Comparison of ENCODE assay signal across 1 cellular context in the genomic region with DNA sequence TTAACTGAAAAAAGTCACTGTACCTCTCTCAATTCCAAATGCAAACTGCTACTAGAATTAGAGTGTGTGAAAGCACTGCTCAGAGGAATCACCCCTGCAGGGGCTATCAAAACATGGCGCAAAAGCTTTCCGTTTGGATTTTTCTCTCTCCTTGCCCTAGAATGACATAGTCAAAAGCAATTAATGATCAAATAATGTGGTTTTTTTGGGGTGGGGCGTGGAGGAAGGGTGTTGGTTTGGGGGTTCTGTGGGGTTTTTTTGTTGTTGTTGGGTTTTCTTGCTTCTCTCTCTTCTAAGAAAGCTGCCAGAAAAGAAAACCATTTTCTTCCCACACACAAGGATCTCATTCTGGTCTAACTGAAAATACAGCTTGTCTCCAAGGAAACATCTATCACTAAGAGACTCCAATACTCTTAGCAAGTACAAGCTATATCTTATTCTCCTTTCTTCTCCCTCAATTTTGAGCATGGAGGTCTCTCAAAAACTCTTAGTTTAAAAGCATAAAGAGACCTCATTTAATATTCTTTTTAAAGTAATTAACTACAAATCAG.
TF ChIP-seq lines count a peak whose summit lies in the region.

No MANE protein-coding gene starts in this region.

TF ChIP-seq in GM12878, 131 proteins besides CTCF, POLR2A, EP300 and RAD21:
- TF ChIP-seq SUPT20H (IDR thresholded peaks at IDR 0.05; ENCODE audit: borderline replicate concordance, control insufficient read depth, low read depth, low read length) (no peak), USF2 (IDR thresholded peaks at IDR 0.05; ENCODE audit: borderline replicate concordance, low read depth, low read length) (no peak), CBFB (IDR thresholded peaks at IDR 0.05; ENCODE audit: low read depth) (no peak), CBX5 (IDR thresholded peaks at IDR 0.05; ENCODE audit: low read depth) (no peak), ZNF24 (IDR thresholded peaks at IDR 0.05) (no peak), FOXM1 (IDR thresholded peaks at IDR 0.05; ENCODE audit: low read depth, low read length) (peak; percentile 31; the same call in 1 of the 2 replicates), MEF2B (IDR thresholded peaks at IDR 0.05; ENCODE audit: partially characterized antibody, poor library complexity, severe bottlenecking) (no peak), NFXL1 (IDR thresholded peaks at IDR 0.05; ENCODE audit: borderline replicate concordance) (no peak), RUNX3 (IDR thresholded peaks at IDR 0.05; ENCODE audit: low read length) (peak; percentile 54; the same call in 1 of the 2 replicates), NR2F1 (conservative IDR thresholded peaks at IDR 0.05) (no peak), CBX3 (IDR thresholded peaks at IDR 0.05; ENCODE audit: borderline replicate concordance, low read depth) (no peak), KLF5 (IDR thresholded peaks at IDR 0.05; ENCODE audit: partially characterized antibody) (no peak), CHD4 (IDR thresholded peaks at IDR 0.05) (no peak), HDGF (IDR thresholded peaks at IDR 0.05) (no peak), MTA2 (IDR thresholded peaks at IDR 0.05; ENCODE audit: low read depth) (0 out of 2 replicates have a peak, but pooled peaks have one; percentile 19), YBX1 (IDR thresholded peaks at IDR 0.05) (no peak)
